ENCODE assay signal across 28 cellular contexts in the genomic region with DNA sequence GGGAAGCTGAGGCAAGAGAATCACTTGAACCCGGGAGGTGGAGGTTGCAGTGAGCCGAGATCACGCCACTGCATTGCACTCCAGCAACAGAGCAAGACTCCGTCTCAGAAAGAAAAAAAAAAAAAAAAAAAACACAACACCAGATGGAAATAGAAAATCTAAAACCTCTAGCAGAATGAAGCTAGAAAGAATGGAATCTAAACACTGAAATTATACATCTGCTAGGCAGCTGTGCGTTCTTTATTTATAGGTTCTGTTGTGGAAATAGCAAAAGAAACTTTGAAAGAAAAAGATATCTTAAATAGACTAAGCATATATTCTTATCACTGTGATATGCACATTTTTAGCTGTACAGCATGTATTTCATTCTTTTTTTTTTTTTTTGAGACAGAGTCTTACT.
"Had no signal": no experiment of that assay in that cellular context is flagged by ENCODE, and none has a peak within 500 bp of the region (broad histone marks: within the 10 kb centered on the region; RNA-seq: fewer than 3 reads in every experiment).

No MANE protein-coding gene starts in this region.

- ATAC-seq: left colon; naive thymus-derived CD4-positive, alpha-beta T cell; right lobe of liver; stimulated activated naive CD8-positive, alpha-beta T cell treated with anti-CD3 and anti-CD28 coated beads, Interleukin-15, amount 100 ng/mL, for 72 hours had no signal

- H3K27ac Mint-ChIP-seq: dendritic cell treated with granulocyte-macrophage colony-stimulating factor and Interleukin-4, amounts not matched to agents 40 ng/mL and 50 ng/mL, for 4 days; immature natural killer cell; naive thymus-derived CD4-positive, alpha-beta T cell; neural progenitor cell; progenitor cell of endocrine pancreas; stimulated activated naive CD8-positive, alpha-beta T cell treated with anti-CD3 and anti-CD28 coated beads, Interleukin-15, amount 100 ng/mL, for 72 hours had no signal

- H3K4me3 ChIP-seq: esophagus squamous epithelium, neural progenitor cell, right lobe of liver, thyroid gland, vagina had no signal

- DNase-seq: effector CD8-positive, alpha-beta T cell; erythroblast; esophagus squamous epithelium; foreskin melanocyte; glutamatergic neuron; hypothalamus; immature natural killer cell; islet precursor cell; kidney glomerular epithelial cell; left colon; mesenchymal stem cell; midbrain; naive thymus-derived CD4-positive, alpha-beta T cell; right lobe of liver; small intestine; stimulated activated CD4-positive, alpha-beta T cell treated with anti-CD3 and anti-CD28 coated beads, Interleukin-15, amount 100 ng/mL, for 24 hours; stimulated activated CD4-positive, alpha-beta T cell treated with anti-CD3 and anti-CD28 coated beads, Interleukin-2, amount 100 ng/mL, for 48 hours; stimulated activated CD8-positive, alpha-beta memory T cell treated with anti-CD3 and anti-CD28 coated beads, Interleukin-4, amount 100 ng/mL, for 48 hours; stimulated activated naive CD4-positive, alpha-beta T cell; stimulated activated naive CD8-positive, alpha-beta T cell treated with anti-CD3 and anti-CD28 coated beads, Interleukin-15, amount 100 ng/mL, for 72 hours; thyroid gland; trophoblast cell had no signal

- H3K27me3 ChIP-seq: esophagus squamous epithelium, neural progenitor cell, right lobe of liver, thyroid gland, vagina had no signal

- H3K36me3 ChIP-seq: esophagus squamous epithelium, neural progenitor cell, right lobe of liver, thyroid gland, vagina had no signal

- H3K9me3 Mint-ChIP-seq: dendritic cell treated with granulocyte-macrophage colony-stimulating factor and Interleukin-4, amounts not matched to agents 40 ng/mL and 50 ng/mL, for 4 days; immature natural killer cell; naive thymus-derived CD4-positive, alpha-beta T cell; nephron; stimulated activated naive CD8-positive, alpha-beta T cell treated with anti-CD3 and anti-CD28 coated beads, Interleukin-15, amount 100 ng/mL, for 72 hours had no signal

- H3K9me3 ChIP-seq: esophagus squamous epithelium, right lobe of liver, thyroid gland, vagina had no signal

- H3K4me3 Mint-ChIP-seq: dendritic cell treated with granulocyte-macrophage colony-stimulating factor and Interleukin-4, amounts not matched to agents 40 ng/mL and 50 ng/mL, for 4 days; immature natural killer cell; naive thymus-derived CD4-positive, alpha-beta T cell; nephron; neural progenitor cell; stimulated activated naive CD8-positive, alpha-beta T cell treated with anti-CD3 and anti-CD28 coated beads, Interleukin-15, amount 100 ng/mL, for 72 hours had no signal

- H3K4me1 Mint-ChIP-seq: stimulated activated naive CD8-positive, alpha-beta T cell treated with anti-CD3 and anti-CD28 coated beads, Interleukin-15, amount 100 ng/mL, for 72 hours had no signal

- H3K27ac ChIP-seq: esophagus squamous epithelium, parathyroid adenoma, right lobe of liver, thyroid gland, vagina had no signal

- H3K27me3 Mint-ChIP-seq: progenitor cell of endocrine pancreas had no signal
